In genomic region chr4:25743971-25744370, GRCh38 we compare ENCODE assay signal across 13 cellular contexts.
DNase-seq lines count a peak whose midpoint lies in the region; ATAC-seq and TF ChIP-seq lines count a peak whose summit lies in the region.
"Had no signal": no experiment of that assay in that cellular context is flagged by ENCODE, and none has a peak within 500 bp of the region (broad histone marks: within the 10 kb centered on the region; RNA-seq: fewer than 3 reads in every experiment).

No MANE protein-coding gene starts in this region.

- H3K4ac ChIP-seq in mesendoderm (ENCODE audit: low read depth, low read length): no peak overlapping the region

- H3K56ac ChIP-seq in mesendoderm (ENCODE audit: low read length): no peak overlapping the region

- TF ChIP-seq CTCF in endothelial cell (IDR thresholded peaks at IDR 0.05; ENCODE audit: unreplicated experiment): no peak

- H3K4me3 Mint-ChIP-seq in endothelial cell (ENCODE audit: unreplicated experiment): no peak overlapping the region
- H3K4me3 Mint-ChIP-seq: CD8-positive, alpha-beta memory T cell had no signal

- H3K27me3 Mint-ChIP-seq in endothelial cell (ENCODE audit: unreplicated experiment): peaks cover 3% of the 10 kb centered on the region

- no peak overlapping the region for H3K18ac ChIP-seq in mesendoderm (ENCODE audit: low read length)

- no peak overlapping the region for H3K23ac ChIP-seq in mesendoderm (ENCODE audit: low read length)

- peaks cover 8% of the 10 kb centered on the region for H3K4me1 Mint-ChIP-seq in endothelial cell (ENCODE audit: unreplicated experiment)
- H3K4me1 Mint-ChIP-seq: CD8-positive, alpha-beta memory T cell had no signal

- no peak overlapping the region for H2AK5ac ChIP-seq in mesendoderm (ENCODE audit: low read length)

- no peaks in the 10 kb centered on the region for H3K4me1 ChIP-seq in mesendoderm (ENCODE audit: control insufficient read depth, low read depth, low read length)
- H3K4me1 ChIP-seq: Caco-2 had no signal

- H3K36me3 Mint-ChIP-seq in endothelial cell (ENCODE audit: low read depth, unreplicated experiment): peaks cover 11% of the 10 kb centered on the region

- peak; percentile 0 for DNase-seq in DMS 273 (lab: John Stamatoyannopoulos, UW; ENCODE audit: unreplicated experiment)
- DNase-seq in DMS 273 treated with DMSO at 0.1 percent for 48 hours (lab: John Stamatoyannopoulos, UW): no peak
- DNase-seq in cerebellar cortex (ENCODE audit: low spot score): peak; percentile 62
- DNase-seq in mesendoderm: peak; percentile 14
- no peak for DNase-seq in endothelial cell (ENCODE audit: low spot score)
- no peak for DNase-seq in NOMO-1 treated with DMSO at 0.1 percent for 48 hours (lab: John Stamatoyannopoulos, UW; ENCODE audit: unreplicated experiment)
- DNase-seq: Caco-2; CD8-positive, alpha-beta memory T cell; GM23248; H7 had no signal

- H3K27ac ChIP-seq in mesendoderm (ENCODE audit: low read depth, low read length): no peak overlapping the region
- H3K27ac ChIP-seq: 22Rv1, BLaER1, GM23248 had no signal

- H2BK120ac ChIP-seq in mesendoderm (ENCODE audit: low read depth, low read length): no peak overlapping the region

- H3K27ac Mint-ChIP-seq in endothelial cell (ENCODE audit: unreplicated experiment): no peak overlapping the region
- H3K27ac Mint-ChIP-seq: CD8-positive, alpha-beta memory T cell had no signal

- no peak overlapping the region for H3K4me3 ChIP-seq in mesendoderm (ENCODE audit: low read length)
- H3K4me3 ChIP-seq: BLaER1, GM23248 had no signal

- no CpG with 5 or more reads among the region's 3 CpGs for WGBS in mesendoderm (ENCODE audit: extremely low coverage, insufficient coverage, low lambda C conversion rate)

- no peak overlapping the region for H3K4me2 ChIP-seq in mesendoderm (ENCODE audit: low read length)
- H3K4me2 ChIP-seq: BLaER1 had no signal

- H2BK15ac ChIP-seq in mesendoderm (replicated peaks; ENCODE audit: low read depth): no peak overlapping the region

- no peak overlapping the region for H4K8ac ChIP-seq in mesendoderm (ENCODE audit: low read depth, low read length)

- no peaks in the 10 kb centered on the region for H3K9me3 Mint-ChIP-seq in endothelial cell (ENCODE audit: unreplicated experiment)
- H3K9me3 Mint-ChIP-seq: CD8-positive, alpha-beta memory T cell had no signal

- no peak overlapping the region for H3K9ac ChIP-seq in mesendoderm (ENCODE audit: low read length)
- H3K9ac ChIP-seq: BLaER1, GM23248 had no signal

- no peak overlapping the region for H2BK5ac ChIP-seq in mesendoderm (ENCODE audit: low read length)

- no peak overlapping the region for H4K5ac ChIP-seq in mesendoderm (ENCODE audit: low read length)

- no peaks in the 10 kb centered on the region for H3K27me3 ChIP-seq in mesendoderm (ENCODE audit: insufficient read depth, low read length, poor library complexity)
- H3K27me3 ChIP-seq: BLaER1 had no signal

- no peaks in the 10 kb centered on the region for H3K79me1 ChIP-seq in mesendoderm (ENCODE audit: low read length)

- no peaks in the 10 kb centered on the region for H3K79me2 ChIP-seq in mesendoderm (ENCODE audit: control insufficient read depth, insufficient read depth, low read length)

- no peak for ATAC-seq in HG03095 (IDR thresholded peaks at IDR 0.05; ENCODE audit: unreplicated experiment)

- no peaks in the 10 kb centered on the region for H3K36me3 ChIP-seq in mesendoderm (ENCODE audit: control insufficient read depth, insufficient read depth, low read length)
- H3K36me3 ChIP-seq: BLaER1 had no signal

Comparison
In these comparisons a context has a peak if more than half of its experiments do, and no peak if none do; other contexts are left out.
1. DNase-seq: peak in DMS 273 (single experiment), cerebellar cortex (single experiment) and mesendoderm (single experiment); none in DMS 273 treated with DMSO at 0.1 percent for 48 hours (single experiment), endothelial cell (single experiment) and NOMO-1 treated with DMSO at 0.1 percent for 48 hours (single experiment).